In genomic region chr14:61106627-61107147, GRCh38 we compare ENCODE assay signal across 10 cellular contexts.
DNase-seq lines count a peak whose midpoint lies in the region; ATAC-seq and TF ChIP-seq lines count a peak whose summit lies in the region.
"Had no signal": no experiment of that assay in that cellular context is flagged by ENCODE, and none has a peak within 500 bp of the region (broad histone marks: within the 10 kb centered on the region; RNA-seq: fewer than 3 reads in every experiment).

No MANE protein-coding gene starts in this region.

- intact Hi-C loops in dendritic cell treated with granulocyte-macrophage colony-stimulating factor and Interleukin-4, amounts not matched to agents 40 ng/mL and 50 ng/mL, for 4 days (cut with micrococcal nuclease) = no loop called here
- intact Hi-C loops in psoas muscle (cut with DNase I) = no loop called here

- ATAC-seq in psoas muscle = peak; percentile 30 to 53 (median 32)
- ATAC-seq: stimulated activated memory B cell treated with anti-CD40 and anti-IgM and Interleukin-4, amounts not matched to agents 10 μg/mL and 1 μg/mL and 100 μg/mL, for 72 hours had no signal

- 54 to 71% (median 61%) methylated on average over 2 of the region's 2 CpGs for WGBS in psoas muscle, 3 donors

- no peaks in the 10 kb centered on the region for H3K27me3 ChIP-seq in psoas muscle (ENCODE audit: insufficient read depth in 3 of 3, low read length in 2 of 3)

- no peaks in the 10 kb centered on the region for H3K9me3 Mint-ChIP-seq in dendritic cell treated with granulocyte-macrophage colony-stimulating factor and Interleukin-4, amounts not matched to agents 40 ng/mL and 50 ng/mL, for 4 days
- H3K9me3 Mint-ChIP-seq: stimulated activated memory B cell treated with anti-CD40 and anti-IgM and Interleukin-4, amounts not matched to agents 10 μg/mL and 1 μg/mL and 100 μg/mL, for 72 hours had no signal

- H3K27ac Mint-ChIP-seq in dendritic cell treated with granulocyte-macrophage colony-stimulating factor and Interleukin-4, amounts not matched to agents 40 ng/mL and 50 ng/mL, for 4 days = peak overlapping the region; percentile 54
- H3K27ac Mint-ChIP-seq: stimulated activated memory B cell treated with anti-CD40 and anti-IgM and Interleukin-4, amounts not matched to agents 10 μg/mL and 1 μg/mL and 100 μg/mL, for 72 hours had no signal

- peak; percentile 27 for DNase-seq in NCI-H2196 (lab: John Stamatoyannopoulos, UW; ENCODE audit: unreplicated experiment)
- DNase-seq in NCI-H2196 treated with DMSO at 0.1 percent for 48 hours (lab: John Stamatoyannopoulos, UW; ENCODE audit: unreplicated experiment) = no peak
- peak; percentile 5 for DNase-seq in NAMALWA (ENCODE audit: low spot score)
- no peak for DNase-seq in psoas muscle
- no peak for DNase-seq in G401 (ENCODE audit: low spot score)
- DNase-seq in activated CD8-positive, alpha-beta memory T cell treated with anti-CD3 and anti-CD28 coated beads, Interleukin-2, amount 50 U/mL, for 4 hours = no peak
- no peak for DNase-seq in globus pallidus (ENCODE audit: low spot score)
- DNase-seq: NK-92 treated with Interleukin-12 subunit alpha and Interleukin-12 subunit beta, amount 100 ng/mL, for 24 hours had no signal

- peaks cover 79% of the 10 kb centered on the region for H3K4me1 Mint-ChIP-seq in dendritic cell treated with granulocyte-macrophage colony-stimulating factor and Interleukin-4, amounts not matched to agents 40 ng/mL and 50 ng/mL, for 4 days (ENCODE audit: low read depth)

- peaks cover 78% of the 10 kb centered on the region for H3K4me1 ChIP-seq in psoas muscle

- peak overlapping the region; percentile 73 for H3K27ac ChIP-seq in psoas muscle

- H3K4me3 ChIP-seq in psoas muscle = peak overlapping the region; percentile 6

- H3K36me3 ChIP-seq in psoas muscle (ENCODE audit: insufficient read depth in 1 of 2, low read depth in 1 of 2) = no peaks in the 10 kb centered on the region

- in situ Hi-C loops in G401 (cut with HindIII; ENCODE audit: low sequenced_read_pairs) = no loop called here

- no peak overlapping the region for H3K4me3 Mint-ChIP-seq in dendritic cell treated with granulocyte-macrophage colony-stimulating factor and Interleukin-4, amounts not matched to agents 40 ng/mL and 50 ng/mL, for 4 days
- H3K4me3 Mint-ChIP-seq: stimulated activated memory B cell treated with anti-CD40 and anti-IgM and Interleukin-4, amounts not matched to agents 10 μg/mL and 1 μg/mL and 100 μg/mL, for 72 hours had no signal

- peak; percentile 17 for TF ChIP-seq CTCF in psoas muscle (IDR thresholded peaks at IDR 0.05)

- no peaks in the 10 kb centered on the region for H3K9me3 ChIP-seq in psoas muscle

- H3K36me3 Mint-ChIP-seq in dendritic cell treated with granulocyte-macrophage colony-stimulating factor and Interleukin-4, amounts not matched to agents 40 ng/mL and 50 ng/mL, for 4 days (ENCODE audit: low read depth) = peaks cover 56% of the 10 kb centered on the region

- peaks cover 7% of the 10 kb centered on the region for H3K27me3 Mint-ChIP-seq in dendritic cell treated with granulocyte-macrophage colony-stimulating factor and Interleukin-4, amounts not matched to agents 40 ng/mL and 50 ng/mL, for 4 days

Comparison
In these comparisons a context has a peak if more than half of its experiments do, and no peak if none do; other contexts are left out.
1. DNase-seq: peak in NCI-H2196 (single experiment) and NAMALWA (single experiment); none in NCI-H2196 treated with DMSO at 0.1 percent for 48 hours (single experiment), psoas muscle (0 of 2), G401 (single experiment), activated CD8-positive, alpha-beta memory T cell treated with anti-CD3 and anti-CD28 coated beads, Interleukin-2, amount 50 U/mL, for 4 hours (single experiment) and globus pallidus (single experiment).